ENCODE assay signal across 1 cellular context in the genomic region with DNA sequence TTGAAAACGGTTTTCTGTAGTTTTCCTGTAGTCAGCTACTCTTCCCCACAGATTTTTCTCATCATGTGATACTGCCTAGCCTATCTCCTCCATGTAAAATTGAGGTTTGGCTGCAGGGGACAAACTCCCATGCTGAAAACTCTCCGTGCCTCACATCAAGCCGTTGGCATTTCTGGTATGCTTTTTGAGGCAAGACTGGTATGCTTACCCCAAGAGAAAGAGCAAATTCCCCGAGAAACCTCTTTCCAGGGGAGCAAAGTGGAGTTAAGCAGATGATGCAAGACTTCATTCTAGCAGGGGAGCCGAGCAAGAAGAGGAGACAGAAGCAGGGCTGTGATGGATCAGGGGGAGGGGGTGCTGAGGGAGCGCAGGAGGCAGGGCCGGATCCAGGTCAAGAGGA.
TF ChIP-seq lines count a peak whose summit lies in the region.

No MANE protein-coding gene starts in this region.

TF ChIP-seq in IMR-90, 13 proteins besides CTCF, POLR2A, EP300 and RAD21 (continued from another document):
- TF ChIP-seq CHD1 (IDR thresholded peaks at IDR 0.05; ENCODE audit: low read depth, low read length) (no peak), CEBPB (IDR thresholded peaks at IDR 0.05; ENCODE audit: low read depth, low read length) (peak; percentile 86), BHLHE40 (IDR thresholded peaks at IDR 0.05; ENCODE audit: low read depth, low read length) (no peak), RFX5 (IDR thresholded peaks at IDR 0.05; ENCODE audit: low read depth, low read length) (no peak), ELK1 (IDR thresholded peaks at IDR 0.05; ENCODE audit: borderline replicate concordance, low read depth, low read length) (no peak), MAFK (IDR thresholded peaks at IDR 0.05; ENCODE audit: low read depth, low read length) (no peak), RCOR1 (IDR thresholded peaks at IDR 0.05; ENCODE audit: insufficient replicate concordance, low read length) (no peak)
- TF ChIP-seq, protein P1, sequence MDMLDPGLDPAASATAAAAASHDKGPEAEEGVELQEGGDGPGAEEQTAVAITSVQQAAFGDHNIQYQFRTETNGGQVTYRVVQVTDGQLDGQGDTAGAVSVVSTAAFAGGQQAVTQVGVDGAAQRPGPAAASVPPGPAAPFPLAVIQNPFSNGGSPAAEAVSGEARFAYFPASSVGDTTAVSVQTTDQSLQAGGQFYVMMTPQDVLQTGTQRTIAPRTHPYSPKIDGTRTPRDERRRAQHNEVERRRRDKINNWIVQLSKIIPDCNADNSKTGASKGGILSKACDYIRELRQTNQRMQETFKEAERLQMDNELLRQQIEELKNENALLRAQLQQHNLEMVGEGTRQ (IDR thresholded peaks at IDR 0.05; ENCODE audit: low read depth, low read length): peak; percentile 66
